ENCODE assay signal across 39 cellular contexts in the genomic region with DNA sequence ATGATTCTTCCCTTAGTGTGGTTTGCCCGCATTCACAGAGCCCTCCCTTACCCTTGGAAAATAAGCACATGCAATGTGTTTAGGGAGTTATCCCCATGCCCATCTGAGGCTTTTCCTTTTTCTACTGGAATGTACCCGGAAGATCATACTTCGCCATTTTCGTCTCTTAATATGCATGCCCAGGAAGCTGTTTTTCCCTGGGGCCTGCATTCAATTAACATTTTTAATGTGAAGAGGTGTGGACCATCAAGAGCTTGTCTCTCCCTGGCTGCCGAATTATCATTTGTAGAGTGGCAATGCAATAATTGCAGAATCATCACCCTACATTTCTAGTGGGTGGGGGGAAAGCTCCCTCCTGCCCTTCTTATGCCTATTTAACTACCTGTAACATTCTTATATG.
"Had no signal": no experiment of that assay in that cellular context is flagged by ENCODE, and none has a peak within 500 bp of the region (broad histone marks: within the 10 kb centered on the region; RNA-seq: fewer than 3 reads in every experiment).

No MANE protein-coding gene starts in this region.

- H3K36me3 Mint-ChIP-seq: activated CD8-positive, alpha-beta memory T cell treated with anti-CD3 and anti-CD28 coated beads, Interleukin-2, amount 10 ng/mL, durations not matched to agents 7 days and 5 days; activated naive CD8-positive, alpha-beta T cell treated with anti-CD3 and anti-CD28 coated beads, Interleukin-2, amount 10 ng/mL, durations not matched to agents 7 days and 5 days had no signal

- FAIRE-seq: astrocyte, colon, TTC549 had no signal

- H3K4me3 Mint-ChIP-seq: activated CD4-positive, alpha-beta memory T cell treated with anti-CD3 and anti-CD28 coated beads, Interleukin-2, amount 10 ng/mL, durations not matched to agents 7 days and 5 days; activated CD4-positive, alpha-beta T cell treated with anti-CD3 and anti-CD28 coated beads for 36 hours; activated CD4-positive, alpha-beta T cell treated with anti-CD3 and anti-CD28 coated beads, Interleukin-2, amount 10 ng/mL, durations not matched to agents 7 days and 5 days; activated CD8-positive, alpha-beta memory T cell treated with anti-CD3 and anti-CD28 coated beads, Interleukin-2, amount 10 ng/mL, durations not matched to agents 7 days and 5 days; activated CD8-positive, alpha-beta T cell treated with anti-CD3 and anti-CD28 coated beads, Interleukin-2, amount 10 ng/mL, durations not matched to agents 7 days and 5 days; activated naive CD4-positive, alpha-beta T cell treated with anti-CD3 and anti-CD28 coated beads for 36 hours; activated naive CD8-positive, alpha-beta T cell treated with anti-CD3 and anti-CD28 coated beads, Interleukin-2, amount 10 ng/mL, durations not matched to agents 7 days and 5 days; activated T-cell treated with anti-CD3 and anti-CD28 coated beads, Interleukin-2, amount 50 U/mL, for 4 hours; activated T-cell treated with anti-CD3 and anti-CD28 coated beads, Interleukin-2, amount 50 U/mL, for 72 hours; activated T-helper 1 cell treated with anti-CD3 and anti-CD28 coated beads, Interleukin-12 subunit alpha, Interleukin-12 subunit beta, Interleukin-2, Interleukin-4 antibody, amounts not matched to agents 30 ng/mL and 10 ng/mL and 1 ng/mL, durations not matched to agents 14 hours and 24 hours and 36 hours; activated T-helper 17 cell treated with anti-CD3 and anti-CD28 coated beads, Interleukin-2, amount 50 U/mL, for 72 hours; T-helper 1 cell treated with Interleukin-12 subunit alpha and Interleukin-12 subunit beta and Interleukin-4 antibody, amounts not matched to agents 30 μg/mL and 1 μg/mL, for 36 hours; T-helper 2 cell treated with Interferon-gamma antibody and Interleukin-4, amounts not matched to agents 5 μg/mL and 100 μg/mL, for 36 hours had no signal

- H3K27me3 ChIP-seq: adrenal gland, body of pancreas, brain microvascular endothelial cell, breast epithelium had no signal

- H3K4me1 Mint-ChIP-seq: activated CD4-positive, alpha-beta memory T cell treated with anti-CD3 and anti-CD28 coated beads, Interleukin-2, amount 10 ng/mL, durations not matched to agents 7 days and 5 days; activated CD4-positive, alpha-beta T cell treated with anti-CD3 and anti-CD28 coated beads for 36 hours; activated CD4-positive, alpha-beta T cell treated with anti-CD3 and anti-CD28 coated beads, Interleukin-2, amount 10 ng/mL, durations not matched to agents 7 days and 5 days; activated CD8-positive, alpha-beta memory T cell treated with anti-CD3 and anti-CD28 coated beads, Interleukin-2, amount 10 ng/mL, durations not matched to agents 7 days and 5 days; activated naive CD8-positive, alpha-beta T cell treated with anti-CD3 and anti-CD28 coated beads, Interleukin-2, amount 10 ng/mL, durations not matched to agents 7 days and 5 days; activated T-helper 17 cell treated with anti-CD3 and anti-CD28 coated beads, Interleukin-2, amount 50 U/mL, for 72 hours had no signal

- ATAC-seq: activated CD4-positive, alpha-beta T cell treated with anti-CD3 and anti-CD28 coated beads for 36 hours; activated CD4-positive, CD25-positive, alpha-beta regulatory T cell treated with anti-CD3 and anti-CD28 coated beads, Interleukin-2, amount 50 U/mL, for 24 hours; activated CD8-positive, alpha-beta memory T cell treated with anti-CD3 and anti-CD28 coated beads, Interleukin-2, amount 10 ng/mL, durations not matched to agents 7 days and 5 days; activated CD8-positive, alpha-beta T cell treated with anti-CD3 and anti-CD28 coated beads, Interleukin-2, amount 10 ng/mL, durations not matched to agents 7 days and 5 days; activated naive CD4-positive, alpha-beta T cell treated with anti-CD3 and anti-CD28 coated beads, Interleukin-2, amount 50 U/mL, for 72 hours; activated T-cell treated with anti-CD3 and anti-CD28 coated beads, Interleukin-2, amount 50 U/mL, for 4 hours; activated T-cell treated with anti-CD3 and anti-CD28 coated beads, Interleukin-2, amount 50 U/mL, for 72 hours; activated T-helper 17 cell treated with anti-CD3 and anti-CD28 coated beads, Interleukin-2, amount 50 U/mL, for 72 hours; body of pancreas had no signal

- H3K4me1 ChIP-seq: adrenal gland, body of pancreas, breast epithelium had no signal

- DNase-seq: activated CD4-positive, alpha-beta memory T cell treated with anti-CD3 and anti-CD28 coated beads, Interleukin-2, amount 10 ng/mL, durations not matched to agents 7 days and 5 days; activated CD4-positive, alpha-beta T cell treated with anti-CD3 and anti-CD28 coated beads for 1 hour; activated CD4-positive, alpha-beta T cell treated with anti-CD3 and anti-CD28 coated beads for 36 hours; activated CD4-positive, alpha-beta T cell treated with anti-CD3 and anti-CD28 coated beads for 48 hours; activated CD4-positive, alpha-beta T cell treated with anti-CD3 and anti-CD28 coated beads, Interleukin-2, amount 10 ng/mL, durations not matched to agents 7 days and 5 days; activated CD4-positive, alpha-beta T cell treated with anti-CD3 and anti-CD28 coated beads, Interleukin-2, amount 50 U/mL, for 48 hours; activated CD4-positive, CD25-positive, alpha-beta regulatory T cell; activated CD8-positive, alpha-beta memory T cell treated with anti-CD3 and anti-CD28 coated beads for 24 hours; activated CD8-positive, alpha-beta memory T cell treated with anti-CD3 and anti-CD28 coated beads, Interleukin-2, amount 10 ng/mL, durations not matched to agents 7 days and 5 days; activated CD8-positive, alpha-beta memory T cell treated with anti-CD3 and anti-CD28 coated beads, Interleukin-2, amount 50 U/mL, for 48 hours; activated CD8-positive, alpha-beta T cell treated with anti-CD3 and anti-CD28 coated beads, Interleukin-2, amount 10 ng/mL, durations not matched to agents 7 days and 5 days; activated effector memory CD4-positive, alpha-beta T cell treated with anti-CD3 and anti-CD28 coated beads, Interleukin-2, amount 50 U/mL, for 16 hours; activated gamma-delta T cell treated with Interleukin-2 at 50 U/mL for 16 hours; activated naive CD4-positive, alpha-beta T cell; activated naive CD4-positive, alpha-beta T cell treated with anti-CD3 and anti-CD28 coated beads for 36 hours; activated naive CD4-positive, alpha-beta T cell treated with anti-CD3 and anti-CD28 coated beads, Interleukin-2, amount 50 U/mL, for 16 hours; activated naive CD8-positive, alpha-beta T cell treated with anti-CD3 and anti-CD28 coated beads, Interleukin-2, amount 10 ng/mL, durations not matched to agents 7 days and 5 days; activated T-cell treated with anti-CD3 and anti-CD28 coated beads, Interleukin-2, amount 50 U/mL, for 1 hour; activated T-cell treated with anti-CD3 and anti-CD28 coated beads, Interleukin-2, amount 50 U/mL, for 4 hours; activated T-cell treated with anti-CD3 and anti-CD28 coated beads, Interleukin-2, amount 50 U/mL, for 72 hours; adrenal gland; amniotic stem cell; aorta; body of pancreas; brain microvascular endothelial cell; central memory CD4-positive, alpha-beta T cell; T-helper 1 cell; T-helper 2 cell; T-helper 9 cell had no signal

- H3K4me3 ChIP-seq: adrenal gland, body of pancreas, breast epithelium had no signal

- H3K27ac Mint-ChIP-seq: activated CD4-positive, alpha-beta memory T cell treated with anti-CD3 and anti-CD28 coated beads, Interleukin-2, amount 10 ng/mL, durations not matched to agents 7 days and 5 days; activated CD4-positive, alpha-beta T cell treated with anti-CD3 and anti-CD28 coated beads for 36 hours; activated CD4-positive, alpha-beta T cell treated with anti-CD3 and anti-CD28 coated beads, Interleukin-2, amount 10 ng/mL, durations not matched to agents 7 days and 5 days; activated CD8-positive, alpha-beta memory T cell treated with anti-CD3 and anti-CD28 coated beads, Interleukin-2, amount 10 ng/mL, durations not matched to agents 7 days and 5 days; activated CD8-positive, alpha-beta T cell treated with anti-CD3 and anti-CD28 coated beads, Interleukin-2, amount 10 ng/mL, durations not matched to agents 7 days and 5 days; activated naive CD4-positive, alpha-beta T cell treated with anti-CD3 and anti-CD28 coated beads for 36 hours; activated naive CD4-positive, alpha-beta T cell treated with anti-CD3 and anti-CD28 coated beads, Interleukin-2, amount 50 U/mL, for 72 hours; activated naive CD8-positive, alpha-beta T cell treated with anti-CD3 and anti-CD28 coated beads, Interleukin-2, amount 10 ng/mL, durations not matched to agents 7 days and 5 days; activated T-cell treated with anti-CD3 and anti-CD28 coated beads, Interleukin-2, amount 50 U/mL, for 72 hours; activated T-helper 1 cell treated with anti-CD3 and anti-CD28 coated beads, Interleukin-12 subunit alpha, Interleukin-12 subunit beta, Interleukin-2, Interleukin-4 antibody, amounts not matched to agents 30 ng/mL and 10 ng/mL and 1 ng/mL, durations not matched to agents 14 hours and 24 hours and 36 hours; activated T-helper 17 cell treated with anti-CD3 and anti-CD28 coated beads, Interleukin-2, amount 50 U/mL, for 72 hours; T-helper 1 cell treated with Interleukin-12 subunit alpha and Interleukin-12 subunit beta and Interleukin-4 antibody, amounts not matched to agents 30 μg/mL and 1 μg/mL, for 36 hours; T-helper 2 cell treated with Interferon-gamma antibody and Interleukin-4, amounts not matched to agents 5 μg/mL and 100 μg/mL, for 36 hours had no signal

- H3K9me3 Mint-ChIP-seq: activated CD4-positive, alpha-beta memory T cell treated with anti-CD3 and anti-CD28 coated beads, Interleukin-2, amount 10 ng/mL, durations not matched to agents 7 days and 5 days; activated CD4-positive, alpha-beta T cell treated with anti-CD3 and anti-CD28 coated beads, Interleukin-2, amount 10 ng/mL, durations not matched to agents 7 days and 5 days; activated T-helper 1 cell treated with anti-CD3 and anti-CD28 coated beads, Interleukin-12 subunit alpha, Interleukin-12 subunit beta, Interleukin-2, Interleukin-4 antibody, amounts not matched to agents 30 ng/mL and 10 ng/mL and 1 ng/mL, durations not matched to agents 14 hours and 24 hours and 36 hours; T-helper 1 cell treated with Interleukin-12 subunit alpha and Interleukin-12 subunit beta and Interleukin-4 antibody, amounts not matched to agents 30 μg/mL and 1 μg/mL, for 36 hours had no signal

- H3K36me3 ChIP-seq: adrenal gland, brain microvascular endothelial cell, breast epithelium had no signal

- H3K9me3 ChIP-seq: adrenal gland, body of pancreas had no signal

- H3K27me3 Mint-ChIP-seq: activated CD4-positive, alpha-beta memory T cell treated with anti-CD3 and anti-CD28 coated beads, Interleukin-2, amount 10 ng/mL, durations not matched to agents 7 days and 5 days; activated CD4-positive, alpha-beta T cell treated with anti-CD3 and anti-CD28 coated beads for 36 hours; activated CD4-positive, alpha-beta T cell treated with anti-CD3 and anti-CD28 coated beads, Interleukin-2, amount 10 ng/mL, durations not matched to agents 7 days and 5 days; activated CD8-positive, alpha-beta memory T cell treated with anti-CD3 and anti-CD28 coated beads, Interleukin-2, amount 10 ng/mL, durations not matched to agents 7 days and 5 days; activated naive CD8-positive, alpha-beta T cell treated with anti-CD3 and anti-CD28 coated beads, Interleukin-2, amount 10 ng/mL, durations not matched to agents 7 days and 5 days; activated T-helper 17 cell treated with anti-CD3 and anti-CD28 coated beads, Interleukin-2, amount 50 U/mL, for 72 hours had no signal
